ENCODE assay signal across 25 cellular contexts in the genomic region with DNA sequence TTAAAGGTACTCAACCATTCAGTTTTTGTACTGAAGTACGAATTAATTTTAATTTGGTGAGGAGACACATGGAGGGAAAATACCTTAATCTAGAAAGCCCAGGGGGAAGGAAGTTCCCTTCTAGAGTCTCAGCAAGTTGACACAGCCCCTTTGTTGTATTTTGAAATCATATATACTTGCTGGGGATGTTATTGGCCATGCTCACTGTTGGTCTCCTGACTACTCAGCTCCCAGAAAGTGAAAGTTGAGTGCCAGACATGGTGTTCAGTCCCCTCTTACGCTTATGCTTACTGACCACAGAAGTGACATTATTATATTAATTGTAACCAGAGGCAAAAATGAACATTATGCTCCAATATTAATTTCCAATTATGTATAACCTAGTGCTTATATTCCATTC. TPM values are rescaled to one million over a fixed set of nuclear protein-coding genes. Genes with fewer than 3 reads are reported as not detected.
DNase-seq lines count a peak whose midpoint lies in the region; ATAC-seq, FAIRE-seq and TF ChIP-seq lines count a peak whose summit lies in the region.
"Had no signal": no experiment of that assay in that cellular context is flagged by ENCODE, and none has a peak within 500 bp of the region (broad histone marks: within the 10 kb centered on the region; RNA-seq: fewer than 3 reads in every experiment).

No MANE protein-coding gene starts in this region.

- FAIRE-seq in H54 (lab: Jason Lieb, UNC), result no peak
- FAIRE-seq: colon, TTC549 had no signal

- no peaks in the 10 kb centered on the region for H3K4me1 ChIP-seq in lower lobe of right lung
- H3K4me1 ChIP-seq: tibial artery had no signal

- POLR2A ChIA-PET in activated CD4-positive, alpha-beta T cell treated with anti-CD3 and anti-CD28 coated beads for 36 hours (lab: Charles Lee), result no interaction called here

- DNase-seq in GM10266 (ENCODE audit: extremely low spot score) (peak; percentile 45), GM20000 (ENCODE audit: low spot score) (peak; percentile 42), RPMI7951 (ENCODE audit: low read depth) (peak; percentile 54), lower lobe of right lung (no peak), H54 (ENCODE audit: insufficient read length, low spot score) (no peak)
- no peak for DNase-seq in activated CD4-positive, alpha-beta T cell treated with anti-CD3 and anti-CD28 coated beads for 36 hours
- no peak for DNase-seq in activated CD8-positive, alpha-beta memory T cell treated with anti-CD3 and anti-CD28 coated beads, Interleukin-2, amount 10 ng/mL, durations not matched to agents 7 days and 5 days
- DNase-seq: activated CD4-positive, alpha-beta T cell treated with anti-CD3 and anti-CD28 coated beads for 4 hours; activated CD8-positive, alpha-beta memory T cell treated with anti-CD3 and anti-CD28 coated beads, Interleukin-2, amount 50 U/mL, for 48 hours; activated effector memory CD4-positive, alpha-beta T cell treated with Interleukin-2 at 50 U/mL for 16 hours; CD8-positive, alpha-beta T cell; endodermal cell; GOT3; NCI-H1092 treated with DMSO at 0.1 percent for 48 hours; NCI-H2081 treated with DMSO at 0.1 percent for 48 hours; NCI-H510A; posterior cingulate gyrus; tibial artery had no signal

- intact Hi-C loops in lower lobe of right lung (cut with DNase I), result no loop called here
- intact Hi-C loops in activated CD4-positive, alpha-beta T cell treated with anti-CD3 and anti-CD28 coated beads for 36 hours (cut with DNase I, micrococcal nuclease), result no loop called here

- H3K36me3 Mint-ChIP-seq in activated CD4-positive, alpha-beta T cell treated with anti-CD3 and anti-CD28 coated beads for 36 hours (ENCODE audit: low read depth), result no peaks in the 10 kb centered on the region
- H3K36me3 Mint-ChIP-seq in activated CD8-positive, alpha-beta memory T cell treated with anti-CD3 and anti-CD28 coated beads, Interleukin-2, amount 10 ng/mL, durations not matched to agents 7 days and 5 days, result peaks cover 6% of the 10 kb centered on the region
- H3K36me3 Mint-ChIP-seq: CD8-positive, alpha-beta T cell had no signal

- ATAC-seq in lower lobe of right lung, result peak; percentile 36 to 63
- no peak for ATAC-seq in activated CD4-positive, alpha-beta T cell treated with anti-CD3 and anti-CD28 coated beads for 36 hours
- ATAC-seq in HG02759 (IDR thresholded peaks at IDR 0.05; ENCODE audit: unreplicated experiment), result no peak
- ATAC-seq in activated CD8-positive, alpha-beta memory T cell treated with anti-CD3 and anti-CD28 coated beads, Interleukin-2, amount 10 ng/mL, durations not matched to agents 7 days and 5 days, result no peak
- ATAC-seq: CD8-positive, alpha-beta T cell; sciatic nerve; stimulated activated effector memory CD8-positive, alpha-beta T cell treated with anti-CD3 and anti-CD28 coated beads, Interleukin-12 subunit alpha, Interleukin-12 subunit beta, amount 100 ng/mL, for 72 hours had no signal

- H3K27me3 ChIP-seq in lower lobe of right lung (ENCODE audit: low read depth), result no peaks in the 10 kb centered on the region
- H3K27me3 ChIP-seq: tibial artery had no signal

- no peak overlapping the region for H3K4me3 Mint-ChIP-seq in activated CD4-positive, alpha-beta T cell treated with anti-CD3 and anti-CD28 coated beads for 36 hours
- H3K4me3 Mint-ChIP-seq in activated CD8-positive, alpha-beta memory T cell treated with anti-CD3 and anti-CD28 coated beads, Interleukin-2, amount 10 ng/mL, durations not matched to agents 7 days and 5 days, result no peak overlapping the region
- H3K4me3 Mint-ChIP-seq: CD8-positive, alpha-beta T cell; endodermal cell; nephron; stimulated activated effector memory CD8-positive, alpha-beta T cell treated with anti-CD3 and anti-CD28 coated beads, Interleukin-12 subunit alpha, Interleukin-12 subunit beta, amount 100 ng/mL, for 72 hours had no signal

- H3K4me1 Mint-ChIP-seq in activated CD4-positive, alpha-beta T cell treated with anti-CD3 and anti-CD28 coated beads for 36 hours, result peaks cover 5% of the 10 kb centered on the region
- H3K4me1 Mint-ChIP-seq in activated CD8-positive, alpha-beta memory T cell treated with anti-CD3 and anti-CD28 coated beads, Interleukin-2, amount 10 ng/mL, durations not matched to agents 7 days and 5 days, result peaks cover 7% of the 10 kb centered on the region
- H3K4me1 Mint-ChIP-seq: endodermal cell had no signal

- TF ChIP-seq CTCF in GM10266 (IDR thresholded peaks at IDR 0.05; ENCODE audit: control insufficient read depth, insufficient read depth, low read depth, missing control alignments) (no peak), GM20000 (IDR thresholded peaks at IDR 0.05; ENCODE audit: extremely low read depth, missing control alignments) (no peak), lower lobe of right lung (IDR thresholded peaks at IDR 0.05) (no peak)

- no peak overlapping the region for H3K27ac ChIP-seq in lower lobe of right lung
- H3K27ac ChIP-seq: KMS-11, tibial artery had no signal

- H3K4me3 ChIP-seq in lower lobe of right lung, result no peak overlapping the region
- H3K4me3 ChIP-seq: tibial artery had no signal

- CTCF ChIA-PET in activated CD4-positive, alpha-beta T cell treated with anti-CD3 and anti-CD28 coated beads for 36 hours (lab: Charles Lee), result no interaction called here
- CTCF ChIA-PET in activated CD8-positive, alpha-beta memory T cell treated with anti-CD3 and anti-CD28 coated beads, Interleukin-2, amount 10 ng/mL, durations not matched to agents 7 days and 5 days (lab: Charles Lee), result no interaction called here

- no peak overlapping the region for H3K27ac Mint-ChIP-seq in activated CD4-positive, alpha-beta T cell treated with anti-CD3 and anti-CD28 coated beads for 36 hours
- no peak overlapping the region for H3K27ac Mint-ChIP-seq in activated CD8-positive, alpha-beta memory T cell treated with anti-CD3 and anti-CD28 coated beads, Interleukin-2, amount 10 ng/mL, durations not matched to agents 7 days and 5 days
- H3K27ac Mint-ChIP-seq: CD8-positive, alpha-beta T cell; endodermal cell; nephron; stimulated activated effector memory CD8-positive, alpha-beta T cell treated with anti-CD3 and anti-CD28 coated beads, Interleukin-12 subunit alpha, Interleukin-12 subunit beta, amount 100 ng/mL, for 72 hours had no signal

- H3K27me3 Mint-ChIP-seq in activated CD4-positive, alpha-beta T cell treated with anti-CD3 and anti-CD28 coated beads for 36 hours, result no peaks in the 10 kb centered on the region
- no peaks in the 10 kb centered on the region for H3K27me3 Mint-ChIP-seq in activated CD8-positive, alpha-beta memory T cell treated with anti-CD3 and anti-CD28 coated beads, Interleukin-2, amount 10 ng/mL, durations not matched to agents 7 days and 5 days

- H3K36me3 ChIP-seq in lower lobe of right lung, result no peaks in the 10 kb centered on the region
- H3K36me3 ChIP-seq: tibial artery had no signal

- no peaks in the 10 kb centered on the region for H3K9me3 ChIP-seq in lower lobe of right lung
- H3K9me3 ChIP-seq: tibial artery had no signal

- no peak for TF ChIP-seq POLR2A in H54 (IDR thresholded peaks at IDR 0.05; ENCODE audit: low read depth, low read length)

- H3K9me3 Mint-ChIP-seq in activated CD4-positive, alpha-beta T cell treated with anti-CD3 and anti-CD28 coated beads for 36 hours (ENCODE audit: low read depth), result no peaks in the 10 kb centered on the region
- peaks cover 4% of the 10 kb centered on the region for H3K9me3 Mint-ChIP-seq in activated CD8-positive, alpha-beta memory T cell treated with anti-CD3 and anti-CD28 coated beads, Interleukin-2, amount 10 ng/mL, durations not matched to agents 7 days and 5 days (ENCODE audit: low read depth)
- H3K9me3 Mint-ChIP-seq: CD8-positive, alpha-beta T cell; endodermal cell; nephron; stimulated activated effector memory CD8-positive, alpha-beta T cell treated with anti-CD3 and anti-CD28 coated beads, Interleukin-12 subunit alpha, Interleukin-12 subunit beta, amount 100 ng/mL, for 72 hours had no signal

RNA-seq across cellular contexts. Expression of a gene that starts 28.1 kb away (rescaled TPM):
- total RNA-seq in RPMI7951 (2014; rRNA removed; shearing (Covaris generic)), result 48.4 and 51.5 TPM in 2 replicates
- total RNA-seq in lower lobe of right lung, result 65.3 TPM
- 100 to 1,000 TPM; 172 to 181 TPM for total RNA-seq in activated CD4-positive, alpha-beta T cell treated with anti-CD3 and anti-CD28 coated beads for 36 hours
- 100 to 1,000 TPM; 171 to 190 TPM for total RNA-seq in activated CD8-positive, alpha-beta memory T cell treated with anti-CD3 and anti-CD28 coated beads, Interleukin-2, amount 10 ng/mL, durations not matched to agents 7 days and 5 days

Comparison
In these comparisons a context has a peak if more than half of its experiments do, and no peak if none do; other contexts are left out.
1. DNase-seq: peak in GM10266 (single experiment), GM20000 (single experiment) and RPMI7951 (single experiment); none in lower lobe of right lung (single experiment), H54 (single experiment), activated CD4-positive, alpha-beta T cell treated with anti-CD3 and anti-CD28 coated beads for 36 hours (single experiment) and activated CD8-positive, alpha-beta memory T cell treated with anti-CD3 and anti-CD28 coated beads, Interleukin-2, amount 10 ng/mL, durations not matched to agents 7 days and 5 days (single experiment).
2. ATAC-seq: peak in lower lobe of right lung (2 of 2); none in activated CD4-positive, alpha-beta T cell treated with anti-CD3 and anti-CD28 coated beads for 36 hours (single experiment), HG02759 (single experiment) and activated CD8-positive, alpha-beta memory T cell treated with anti-CD3 and anti-CD28 coated beads, Interleukin-2, amount 10 ng/mL, durations not matched to agents 7 days and 5 days (single experiment).